Comparison of ENCODE assay signal across 15 cellular contexts in the genomic region with DNA sequence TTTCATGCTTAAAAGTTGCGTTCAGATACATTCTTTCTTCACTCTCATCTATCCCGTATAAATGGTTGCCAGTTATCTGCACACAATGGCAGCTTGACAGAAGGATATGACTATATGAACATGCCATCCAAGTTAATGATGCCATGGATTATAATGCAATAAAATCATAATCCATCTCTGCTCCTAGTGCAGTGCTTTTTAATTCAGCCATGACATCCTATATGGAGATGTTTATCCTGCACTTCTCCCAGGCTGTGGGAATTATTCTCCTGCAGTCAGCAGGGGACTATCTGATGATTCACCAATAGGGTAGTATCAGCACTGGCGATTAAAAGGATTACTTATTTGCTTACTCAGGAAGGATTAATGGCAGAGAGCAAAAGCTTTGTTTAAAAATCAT.
DNase-seq lines count a peak whose midpoint lies in the region; ATAC-seq, FAIRE-seq and TF ChIP-seq lines count a peak whose summit lies in the region.
"Had no signal": no experiment of that assay in that cellular context is flagged by ENCODE, and none has a peak within 500 bp of the region (broad histone marks: within the 10 kb centered on the region; RNA-seq: fewer than 3 reads in every experiment).

No MANE protein-coding gene starts in this region.

- no peak for TF ChIP-seq POLR2A in H54 (IDR thresholded peaks at IDR 0.05; ENCODE audit: low read depth, low read length)

- ATAC-seq in HG03175 (IDR thresholded peaks at IDR 0.05; ENCODE audit: unreplicated experiment) (no peak), HG02759 (IDR thresholded peaks at IDR 0.05; ENCODE audit: unreplicated experiment) (no peak)
- ATAC-seq: left cardiac atrium had no signal

- H3K4me3 ChIP-seq in SJCRH30 (0 out of 2 replicates have a peak overlapping the region, but pooled peaks have one; percentile 7), foreskin fibroblast (ENCODE audit: low read depth in 1 of 2, low read length in 2 of 2) (no peak overlapping the region), small intestine (ENCODE audit: low read depth in 1 of 2, low read length in 2 of 2) (no peak overlapping the region)
- H3K4me3 ChIP-seq: esophagus squamous epithelium, ovary had no signal

- DNase-seq in NCI-H510A treated with DMSO at 0.1 percent for 48 hours (lab: John Stamatoyannopoulos, UW) (peak; percentile 16), NCI-H510A (lab: John Stamatoyannopoulos, UW) (no peak), SJCRH30 (peak; percentile 61 to 83), foreskin fibroblast (peak; percentile 2 to 39), small intestine (peak; percentile 47), H54 (ENCODE audit: insufficient read length, low spot score) (no peak)
- DNase-seq: esophagus squamous epithelium, left cardiac atrium, NCI-H1092 treated with DMSO at 0.1 percent for 48 hours, ovary, substantia nigra, T-helper 2 cell had no signal

- H3K27me3 ChIP-seq in SJCRH30 (no peaks in the 10 kb centered on the region), small intestine (ENCODE audit: control insufficient read depth in 2 of 2, insufficient read depth in 2 of 2, low read length in 2 of 2) (no peaks in the 10 kb centered on the region)
- H3K27me3 ChIP-seq: esophagus squamous epithelium, ovary had no signal

- H3K4me1 ChIP-seq in SJCRH30 (peaks cover 10% of the 10 kb centered on the region), small intestine (ENCODE audit: control insufficient read depth in 2 of 2, insufficient read depth in 1 of 2, low read depth in 1 of 2, low read length in 1 of 2) (no peaks in the 10 kb centered on the region)

- no peak for TF ChIP-seq CTCF in foreskin fibroblast (IDR thresholded peaks at IDR 0.05; ENCODE audit: low read depth, low read length)

- WGBS in small intestine, 3 donors: 18 to 49% (median 29%) methylated on average over 3 of the region's 3 CpGs

- FAIRE-seq in small intestine (lab: Jason Lieb, UNC): no peak
- FAIRE-seq in H54 (lab: Jason Lieb, UNC): no peak
- FAIRE-seq: A204.1 had no signal

- H3K27ac ChIP-seq in SJCRH30: peak overlapping the region; percentile 24
- H3K27ac ChIP-seq in small intestine (ENCODE audit: low read depth in 1 of 2, low read length in 1 of 2): no peak overlapping the region
- H3K27ac ChIP-seq: esophagus squamous epithelium, ovary had no signal

- H3K36me3 ChIP-seq in SJCRH30 (no peaks in the 10 kb centered on the region), small intestine (ENCODE audit: control insufficient read depth in 2 of 2, insufficient read depth in 2 of 2, low read length in 2 of 2) (no peaks in the 10 kb centered on the region)
- H3K36me3 ChIP-seq: esophagus squamous epithelium, ovary had no signal

- H3K9me3 ChIP-seq in SJCRH30 (replicated peaks) (no peaks in the 10 kb centered on the region), small intestine (ENCODE audit: control insufficient read depth, low read depth) (no peaks in the 10 kb centered on the region)
- H3K9me3 ChIP-seq: esophagus squamous epithelium, ovary had no signal

Comparison
In these comparisons a context has a peak if more than half of its experiments do, and no peak if none do; other contexts are left out.
1. DNase-seq: peak in NCI-H510A treated with DMSO at 0.1 percent for 48 hours (single experiment), SJCRH30 (2 of 2), foreskin fibroblast (2 of 2) and small intestine (single experiment); none in NCI-H510A (single experiment) and H54 (single experiment).